ENCODE assay signal across 30 cellular contexts in the genomic region with DNA sequence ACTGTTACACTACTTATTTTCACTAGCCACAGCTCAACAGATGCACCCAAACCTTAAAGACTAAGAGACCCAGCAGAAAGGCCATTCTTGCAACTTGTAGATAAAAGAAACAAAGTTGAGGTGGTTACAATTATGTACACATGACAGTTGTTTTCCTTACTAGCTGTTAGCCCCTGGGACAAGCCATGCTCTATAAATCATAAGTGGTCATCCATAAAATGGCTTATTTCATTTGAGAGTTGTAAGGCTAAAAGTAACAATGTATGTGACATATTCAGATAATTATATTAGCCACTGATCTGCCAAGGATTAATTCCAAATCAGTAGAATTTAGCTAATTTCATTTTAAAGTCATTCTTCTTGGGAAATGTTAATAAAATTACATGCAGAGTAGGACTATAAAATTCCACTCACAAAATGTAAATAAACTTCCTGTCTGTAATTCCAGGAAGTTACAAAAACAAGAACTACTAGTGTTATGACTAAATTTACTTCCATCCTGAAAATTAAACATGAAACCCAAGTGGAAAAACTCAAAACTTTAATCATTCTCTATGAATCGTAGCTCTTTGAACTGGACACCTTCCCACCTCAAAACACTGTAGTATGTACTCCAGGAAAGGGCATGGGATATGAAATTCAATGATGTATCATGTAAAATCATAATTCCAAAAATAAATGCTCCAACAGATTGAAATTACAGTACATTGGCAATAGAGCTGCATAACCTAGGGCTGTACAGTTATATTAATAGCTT. TPM values are rescaled to one million over a fixed set of nuclear protein-coding genes. Genes with fewer than 3 reads are reported as not detected.
DNase-seq lines count a peak whose midpoint lies in the region; ATAC-seq and TF ChIP-seq lines count a peak whose summit lies in the region.
"Had no signal": no experiment of that assay in that cellular context is flagged by ENCODE, and none has a peak within 500 bp of the region (broad histone marks: within the 10 kb centered on the region; RNA-seq: fewer than 3 reads in every experiment).

No MANE protein-coding gene starts in this region.

- TF ChIP-seq POLR2A in IMR-90 (IDR thresholded peaks at IDR 0.05; ENCODE audit: low read depth, low read length), result no peak

- no peak overlapping the region for H3K4me3 ChIP-seq in IMR-90 (ENCODE audit: insufficient read depth, low read depth, low read length)
- no peak overlapping the region for H3K4me3 ChIP-seq in psoas muscle
- H3K4me3 ChIP-seq: breast epithelium, colonic mucosa, esophagus muscularis mucosa, spleen, suprapubic skin, upper lobe of right lung had no signal

- H3K79me1 ChIP-seq in IMR-90 (ENCODE audit: low read depth in 1 of 2, low read length in 2 of 2), result peaks cover 19 to 55% of the 10 kb centered on the region in 2 experiments

- ATAC-seq in IMR-90 (ENCODE audit: low read depth) (peak; percentile 56), psoas muscle (no peak)
- ATAC-seq in activated naive CD8-positive, alpha-beta T cell treated with anti-CD3 and anti-CD28 coated beads, Interleukin-2, amount 50 U/mL, for 24 hours, result no peak
- ATAC-seq: right cardiac atrium, upper lobe of right lung had no signal

- H3K4me3 Mint-ChIP-seq in activated T-cell treated with anti-CD3 and anti-CD28 coated beads, Interleukin-2, amount 50 U/mL, for 24 hours, result no peak overlapping the region
- H3K4me3 Mint-ChIP-seq in activated naive CD8-positive, alpha-beta T cell treated with anti-CD3 and anti-CD28 coated beads, Interleukin-2, amount 50 U/mL, for 24 hours, result no peak overlapping the region
- H3K4me3 Mint-ChIP-seq: HFFc6, nephron progenitor cell had no signal

- H3K18ac ChIP-seq in IMR-90 (ENCODE audit: low read depth, low read length), result peak overlapping the region; percentile 39; the same call in 1 of the 2 replicates

- no peak overlapping the region for H4K8ac ChIP-seq in IMR-90 (ENCODE audit: low read depth in 2 of 2, low read length in 2 of 2)

- no peaks in the 10 kb centered on the region for H3K9me3 Mint-ChIP-seq in activated T-cell treated with anti-CD3 and anti-CD28 coated beads, Interleukin-2, amount 50 U/mL, for 24 hours
- H3K9me3 Mint-ChIP-seq in activated naive CD8-positive, alpha-beta T cell treated with anti-CD3 and anti-CD28 coated beads, Interleukin-2, amount 50 U/mL, for 24 hours, result no peaks in the 10 kb centered on the region
- H3K9me3 Mint-ChIP-seq: HFFc6, nephron progenitor cell had no signal

- H3K23ac ChIP-seq in IMR-90 (ENCODE audit: low read depth, low read length), result no peak overlapping the region

- dilution Hi-C loops in IMR-90 (cut with HindIII; ENCODE audit: low sequenced_read_pairs, unreplicated experiment), result no loop called here

- H3K4me1 ChIP-seq in IMR-90 (ENCODE audit: control insufficient read depth, insufficient read depth, low read length) (peaks cover 3% of the 10 kb centered on the region; the same call in 1 of the 2 replicates), psoas muscle (peaks cover 8% of the 10 kb centered on the region)
- H3K4me1 ChIP-seq: breast epithelium, upper lobe of right lung had no signal

- H3K4ac ChIP-seq in IMR-90 (ENCODE audit: low read depth, low read length), result no peak overlapping the region; the same call in 1 of the 2 replicates

- H3K36me3 ChIP-seq in IMR-90 (ENCODE audit: control insufficient read depth, insufficient read depth, low read length) (peaks cover 12% of the 10 kb centered on the region), psoas muscle (ENCODE audit: insufficient read depth in 1 of 2, low read depth in 1 of 2) (peaks cover 0 to 24% of the 10 kb centered on the region in 2 donors)
- H3K36me3 ChIP-seq: colonic mucosa had no signal

- no peak overlapping the region for H2AK9ac ChIP-seq in IMR-90 (replicated peaks; ENCODE audit: low read depth, low read length, poor library complexity)

- H3K9me1 ChIP-seq in IMR-90 (ENCODE audit: insufficient read depth, low read length), result peaks cover 6% of the 10 kb centered on the region; the same call in 1 of the 2 replicates

- no peak overlapping the region for H3K14ac ChIP-seq in IMR-90 (replicated peaks; ENCODE audit: low read depth, low read length)

- H3K27ac ChIP-seq in IMR-90 (ENCODE audit: insufficient read depth, low read length) (no peak overlapping the region), psoas muscle (no peak overlapping the region)
- H3K27ac ChIP-seq: breast epithelium, C4-2B, colonic mucosa, esophagus muscularis mucosa, HL-60, parathyroid adenoma, spleen, suprapubic skin, upper lobe of right lung had no signal

- no peaks in the 10 kb centered on the region for H3K27me3 ChIP-seq in IMR-90 (ENCODE audit: control insufficient read depth, insufficient read depth, low read length)
- H3K27me3 ChIP-seq in psoas muscle (ENCODE audit: insufficient read depth in 3 of 3, low read length in 2 of 3), result no peaks in the 10 kb centered on the region
- H3K27me3 ChIP-seq: breast epithelium, colonic mucosa, esophagus muscularis mucosa, spleen, suprapubic skin, upper lobe of right lung had no signal

- CTCF ChIA-PET in IMR-90 (lab: Yijun Ruan, JAX), result no interaction called here

- TF ChIP-seq CTCF in IMR-90 (conservative IDR thresholded peaks at IDR 0.05; ENCODE audit: low read depth, low read length) (no peak), psoas muscle (IDR thresholded peaks at IDR 0.05) (no peak)

- in situ Hi-C loops in IMR-90 (cut with MboI; ENCODE audit: low sequenced_read_pairs), result no loop called here

- TF ChIP-seq RAD21 in IMR-90 (IDR thresholded peaks at IDR 0.05; ENCODE audit: low read length), result no peak

- 0 out of 2 replicates have a peak overlapping the region, but pooled peaks have one; percentile 12 for H3K4me2 ChIP-seq in IMR-90 (ENCODE audit: low read depth, low read length)

- H4K91ac ChIP-seq in IMR-90 (ENCODE audit: insufficient read depth, low read depth, low read length), result no peak overlapping the region

- no CpG with 5 or more reads among the region's 1 CpG for WGBS in IMR-90 (ENCODE audit: extremely low coverage in 2 of 2, insufficient read length in 1 of 2), 2 experiments
- 47 to 77% (median 51%) methylated on average over 1 of the region's 1 CpG for WGBS in psoas muscle, 3 donors

- no peak for DNase-seq in activated T-cell treated with anti-CD3 and anti-CD28 coated beads, Interleukin-2, amount 50 U/mL, for 24 hours
- no peak for DNase-seq in activated T-cell treated with anti-CD3 and anti-CD28 coated beads, Interleukin-2, amount 50 U/mL, for 1 hour
- peak; percentile 15 for DNase-seq in IMR-90
- DNase-seq in activated naive CD8-positive, alpha-beta T cell treated with anti-CD3 and anti-CD28 coated beads, Interleukin-2, amount 50 U/mL, for 24 hours, result no peak
- peak; percentile 1 for DNase-seq in stimulated activated CD8-positive, alpha-beta memory T cell treated with anti-CD3 and anti-CD28 coated beads, Interleukin-4, amount 100 ng/mL, for 48 hours
- no peak for DNase-seq in effector CD8-positive, alpha-beta T cell (lab: John Stamatoyannopoulos, UW)
- DNase-seq in NCI-H345 (lab: John Stamatoyannopoulos, UW), result no peak
- DNase-seq in psoas muscle, result no peak
- DNase-seq: activated CD4-positive, alpha-beta T cell treated with anti-CD3 and anti-CD28 coated beads for 48 hours; activated naive CD4-positive, alpha-beta T cell; colonic mucosa; foreskin melanocyte; HFFc6; Karpas-422; mammary epithelial cell; NCI-H1417 treated with DMSO at 0.1 percent for 48 hours; NCI-H2107; NCI-H446 treated with DMSO at 0.1 percent for 48 hours; nephron progenitor cell; right cardiac atrium; spleen; stimulated activated CD4-positive, alpha-beta T cell treated with anti-CD3 and anti-CD28 coated beads, Interleukin-2, amount 100 ng/mL, for 48 hours had no signal

- no peak overlapping the region for H4K5ac ChIP-seq in IMR-90 (ENCODE audit: low read depth, low read length)

- intact Hi-C loops in IMR-90 (cut with micrococcal nuclease) (no loop called here), psoas muscle (cut with DNase I) (no loop called here)

- H3K27ac Mint-ChIP-seq in activated T-cell treated with anti-CD3 and anti-CD28 coated beads, Interleukin-2, amount 50 U/mL, for 24 hours, result peak overlapping the region; percentile 18
- H3K27ac Mint-ChIP-seq in activated naive CD8-positive, alpha-beta T cell treated with anti-CD3 and anti-CD28 coated beads, Interleukin-2, amount 50 U/mL, for 24 hours, result peak overlapping the region; percentile 53
- H3K27ac Mint-ChIP-seq: HFFc6, nephron progenitor cell had no signal

- BruUV-seq in IMR-90 (replicated peaks; lab: Mats Ljungman, UMichigan), result no TSS peak

- no peak overlapping the region for H2AK5ac ChIP-seq in IMR-90 (ENCODE audit: low read depth, low read length)

- POLR2A ChIA-PET in IMR-90 (lab: Charles Lee; ENCODE audit: unreplicated experiment), result interaction anchor here (0.6 kb wide), 1 partner anchor 10 kb away, joined by 8 read pairs; no protein-coding TSS in a partner anchor

- no peak overlapping the region for H2BK20ac ChIP-seq in IMR-90 (ENCODE audit: low read depth, low read length)

- peaks cover 32% of the 10 kb centered on the region for H3K4me1 Mint-ChIP-seq in activated T-cell treated with anti-CD3 and anti-CD28 coated beads, Interleukin-2, amount 50 U/mL, for 24 hours (ENCODE audit: low read depth)
- H3K4me1 Mint-ChIP-seq in activated naive CD8-positive, alpha-beta T cell treated with anti-CD3 and anti-CD28 coated beads, Interleukin-2, amount 50 U/mL, for 24 hours, result peaks cover 21% of the 10 kb centered on the region

- H3K56ac ChIP-seq in IMR-90 (ENCODE audit: extremely low read depth, insufficient read depth, low read length), result no peak overlapping the region

- H3K9me3 ChIP-seq in IMR-90 (ENCODE audit: control insufficient read depth, insufficient read depth, low read length), result no peaks in the 10 kb centered on the region
- H3K9me3 ChIP-seq in psoas muscle, result no peaks in the 10 kb centered on the region
- H3K9me3 ChIP-seq: breast epithelium, colonic mucosa, esophagus muscularis mucosa, spleen, suprapubic skin, upper lobe of right lung had no signal

- H2BK15ac ChIP-seq in IMR-90 (ENCODE audit: low read depth, low read length), result no peak overlapping the region

- no peak overlapping the region for H3K9ac ChIP-seq in IMR-90 (ENCODE audit: low read depth, low read length)
- H3K9ac ChIP-seq: parathyroid adenoma had no signal

- no peak overlapping the region for H2BK120ac ChIP-seq in IMR-90 (ENCODE audit: low read depth, low read length)

- no peaks in the 10 kb centered on the region for H3K27me3 Mint-ChIP-seq in activated T-cell treated with anti-CD3 and anti-CD28 coated beads, Interleukin-2, amount 50 U/mL, for 24 hours
- H3K27me3 Mint-ChIP-seq in activated naive CD8-positive, alpha-beta T cell treated with anti-CD3 and anti-CD28 coated beads, Interleukin-2, amount 50 U/mL, for 24 hours, result no peaks in the 10 kb centered on the region

- H2AFZ ChIP-seq in IMR-90 (replicated peaks; ENCODE audit: low read length, poor library complexity), result no peak overlapping the region
- H2AFZ ChIP-seq: parathyroid adenoma had no signal

- no peak overlapping the region for H2BK5ac ChIP-seq in IMR-90 (ENCODE audit: low read depth, low read length, poor library complexity, severe bottlenecking)

- peaks cover 46% of the 10 kb centered on the region for H3K36me3 Mint-ChIP-seq in activated T-cell treated with anti-CD3 and anti-CD28 coated beads, Interleukin-2, amount 50 U/mL, for 24 hours (ENCODE audit: low read depth)
- H3K36me3 Mint-ChIP-seq in activated naive CD8-positive, alpha-beta T cell treated with anti-CD3 and anti-CD28 coated beads, Interleukin-2, amount 50 U/mL, for 24 hours (ENCODE audit: low read depth), result peaks cover 15% of the 10 kb centered on the region

- peaks cover 46% of the 10 kb centered on the region for H4K20me1 ChIP-seq in IMR-90 (ENCODE audit: insufficient read depth, low read length)

RNA-seq across cellular contexts. Expression of gene SLC37A3, which starts 13.3 kb away (rescaled TPM):
- 43.2 and 97.2 TPM in 2 replicates for total RNA-seq in IMR-90 (2012; rRNA removed)
- 36.3 and 45.3 TPM in 2 replicates for polyA plus RNA-seq in IMR-90 (2012; rRNA removed)
- polyA plus RNA-seq in IMR-90 (2012; cell fraction: cytosol; rRNA removed), result 11.6 and 26.3 TPM in 2 replicates
- 56.2 and 199 TPM in 2 replicates for polyA plus RNA-seq in IMR-90 (2012; cell fraction: nucleus; rRNA removed; ENCODE audit: low replicate concordance)
- 1 to 10 TPM; 7.0 to 9.1 (median 8.0) TPM for total RNA-seq in psoas muscle
- 1 to 10 TPM; 5.3 to 8.5 (median 7.5) TPM for polyA plus RNA-seq in psoas muscle

RNA-seq across cellular contexts. Expression of gene RAB19, which starts 18.8 kb away (rescaled TPM):
- not detected in 2 replicates for total RNA-seq in IMR-90 (2012; rRNA removed)
- polyA plus RNA-seq in IMR-90 (2012; rRNA removed), result not detected in 2 replicates
- not detected in 2 replicates for polyA plus RNA-seq in IMR-90 (2012; cell fraction: cytosol; rRNA removed)
- not detected in 2 replicates for polyA plus RNA-seq in IMR-90 (2012; cell fraction: nucleus; rRNA removed; ENCODE audit: low replicate concordance)
- total RNA-seq in psoas muscle, result not detected
- not detected for polyA plus RNA-seq in psoas muscle
- total RNA-seq: Daoy, esophagus muscularis mucosa, HFFc6, right cardiac atrium had no signal
- polyA plus RNA-seq: right cardiac atrium, spleen had no signal

Comparison
In these comparisons a context has a peak if more than half of its experiments do, and no peak if none do; other contexts are left out.
1. DNase-seq: peak in IMR-90 (single experiment) and stimulated activated CD8-positive, alpha-beta memory T cell treated with anti-CD3 and anti-CD28 coated beads, Interleukin-4, amount 100 ng/mL, for 48 hours (single experiment); none in activated T-cell treated with anti-CD3 and anti-CD28 coated beads, Interleukin-2, amount 50 U/mL, for 24 hours (single experiment), activated T-cell treated with anti-CD3 and anti-CD28 coated beads, Interleukin-2, amount 50 U/mL, for 1 hour (single experiment), activated naive CD8-positive, alpha-beta T cell treated with anti-CD3 and anti-CD28 coated beads, Interleukin-2, amount 50 U/mL, for 24 hours (single experiment), effector CD8-positive, alpha-beta T cell (single experiment), NCI-H345 (single experiment) and psoas muscle (0 of 2).